ENCODE assay signal across 8 cellular contexts in genomic region chr13:39039033-39039432, GRCh38. TPM values are rescaled to one million over a fixed set of nuclear protein-coding genes. Genes with fewer than 3 reads are reported as not detected.
DNase-seq lines count a peak whose midpoint lies in the region; ATAC-seq and TF ChIP-seq lines count a peak whose summit lies in the region.

No MANE protein-coding gene starts in this region.

- H3K27me3 Mint-ChIP-seq in natural killer cell (ENCODE audit: low read depth in 2 of 2) = no peaks in the 10 kb centered on the region

- no peaks in the 10 kb centered on the region; the same call in 1 of the 2 replicates for H4K20me1 ChIP-seq in Karpas-422 (ENCODE audit: insufficient read depth, low read depth, low read length)

- intact Hi-C loops in natural killer cell (cut with micrococcal nuclease) = loop anchor here (5.0 to 10.0 kb wide), 3 partner anchors 616 to 1628 kb away; partner anchors contain the start of genes COG6, FOXO1 and UFM1

- TF ChIP-seq CTCF in C4-2B (conservative IDR thresholded peaks at IDR 0.05) (no peak), cardiac fibroblast (IDR thresholded peaks at IDR 0.05; ENCODE audit: low read depth, low read length) (no peak), natural killer cell (IDR thresholded peaks at IDR 0.05) (no peak)

- peak overlapping the region; percentile 78 for H3K4me2 ChIP-seq in Karpas-422 (ENCODE audit: low read depth, low read length, poor library complexity, severe bottlenecking)

- H3K4me3 ChIP-seq in Karpas-422 (ENCODE audit: low read length) (peak overlapping the region; percentile 73), cardiac fibroblast (replicated peaks in 1 of 2; ENCODE audit: low read depth in 2 of 2, low read length in 2 of 2) (peak overlapping the region; percentile 92)

- H3K4me1 Mint-ChIP-seq in natural killer cell = peaks cover 56 to 68% of the 10 kb centered on the region in 2 donors

- no peaks in the 10 kb centered on the region for H3K9me2 ChIP-seq in Karpas-422 (replicated peaks; ENCODE audit: insufficient read depth, low read length)

- H3K9me3 ChIP-seq in Karpas-422 (ENCODE audit: low read length) = no peaks in the 10 kb centered on the region

- peak overlapping the region; percentile 93 for H3K4me3 Mint-ChIP-seq in natural killer cell

- no peaks in the 10 kb centered on the region for H3K9me3 Mint-ChIP-seq in natural killer cell

- H3K27ac ChIP-seq in C4-2B (peak overlapping the region; percentile 88), Karpas-422 (ENCODE audit: low read length) (peak overlapping the region; percentile 75; the same call in 1 of the 2 replicates)

- peaks cover 10% of the 10 kb centered on the region; the same call in 1 of the 2 replicates for H3K36me3 ChIP-seq in Karpas-422 (ENCODE audit: insufficient read depth, low read length)

- peak overlapping the region; percentile 96 for H3K27ac Mint-ChIP-seq in natural killer cell

- H3K4me1 ChIP-seq in Karpas-422 (ENCODE audit: low read length) = peaks cover 39% of the 10 kb centered on the region

- ATAC-seq in natural killer cell = no peak

- H3K36me3 Mint-ChIP-seq in natural killer cell = peaks cover 7% of the 10 kb centered on the region

- peak overlapping the region; percentile 82 for H3K9ac ChIP-seq in Karpas-422 (ENCODE audit: low read length)

- H3K27me3 ChIP-seq in Karpas-422 (ENCODE audit: low read length) = no peaks in the 10 kb centered on the region

- DNase-seq in Karpas-422 (no peak), cardiac fibroblast (ENCODE audit: low read depth in 2 of 2) (no peak), natural killer cell (no peak), NCI-H226 (no peak), hippocampal formation (lab: John Stamatoyannopoulos, UW) (no peak), SW480 (ENCODE audit: low spot score) (no peak)
- no peak for DNase-seq in stimulated activated CD4-positive, alpha-beta T cell treated with anti-CD3 and anti-CD28 coated beads, Interleukin-12 subunit alpha, Interleukin-12 subunit beta, amount 100 ng/mL, for 4 hours

- H3K79me2 ChIP-seq in Karpas-422 (ENCODE audit: low read length) = peaks cover 83% of the 10 kb centered on the region

- H2AFZ ChIP-seq in Karpas-422 (ENCODE audit: low read length) = no peak overlapping the region

RNA-seq across cellular contexts. Expression of gene NHLRC3, which starts 0.8 kb away (rescaled TPM):
- 30.1 and 52.4 TPM in 2 replicates for total RNA-seq in Karpas-422 (2014; rRNA removed; shearing (Covaris generic); ENCODE audit: low replicate concordance)
- total RNA-seq in natural killer cell = 10 to 100 TPM; 26.0 to 36.8 (median 28.3) TPM

RNA-seq across cellular contexts. Expression of gene PROSER1, which starts 1.1 kb away (rescaled TPM):
- total RNA-seq in Karpas-422 (2014; rRNA removed; shearing (Covaris generic); ENCODE audit: low replicate concordance) = 46.4 and 60.7 TPM in 2 replicates
- total RNA-seq in natural killer cell = 10 to 100 TPM; 58.6 to 70.2 (median 61.7) TPM

RNA-seq across cellular contexts. Expression of gene STOML3, which starts 48.4 kb away (rescaled TPM):
- not detected in 2 replicates for total RNA-seq in Karpas-422 (2014; rRNA removed; shearing (Covaris generic); ENCODE audit: low replicate concordance)
- total RNA-seq in natural killer cell = not detected
